In genomic region chr2:84904717-84905174, GRCh38 we compare ENCODE assay signal across 8 cellular contexts. TPM values are rescaled to one million over a fixed set of nuclear protein-coding genes. Genes with fewer than 3 reads are reported as not detected.
DNase-seq lines count a peak whose midpoint lies in the region; ATAC-seq, FAIRE-seq and TF ChIP-seq lines count a peak whose summit lies in the region.

No MANE protein-coding gene starts in this region.

- intact Hi-C loops in activated CD4-positive, alpha-beta memory T cell treated with anti-CD3 and anti-CD28 coated beads for 36 hours (cut with micrococcal nuclease), result loop anchor here (1.0 to 2.0 kb wide), 2 partner anchors 22 to 66 kb away; partner anchors contain the start of gene KCMF1

- no peaks in the 10 kb centered on the region for H3K27me3 ChIP-seq in CD8-positive, alpha-beta memory T cell (ENCODE audit: insufficient read depth, low read length, poor library complexity, severe bottlenecking)

- H3K9me3 Mint-ChIP-seq in CD8-positive, alpha-beta memory T cell, result peaks cover 0 to 8% (median 7%) of the 10 kb centered on the region in 5 donors
- H3K9me3 Mint-ChIP-seq in activated CD4-positive, alpha-beta memory T cell treated with anti-CD3 and anti-CD28 coated beads for 36 hours, result peaks cover 8% of the 10 kb centered on the region
- H3K9me3 Mint-ChIP-seq in natural killer cell treated with Interleukin-12 subunit alpha and Interleukin-12 subunit beta and Interleukin-15 and Interleukin-18, amount 100 ng/mL, for 72 hours, result peaks cover 12% of the 10 kb centered on the region

- peak overlapping the region; percentile 91 to 97 (median 93) for H3K4me3 Mint-ChIP-seq in CD8-positive, alpha-beta memory T cell
- H3K4me3 Mint-ChIP-seq in activated CD4-positive, alpha-beta memory T cell treated with anti-CD3 and anti-CD28 coated beads for 36 hours, result peak overlapping the region; percentile 73
- H3K4me3 Mint-ChIP-seq in natural killer cell treated with Interleukin-12 subunit alpha and Interleukin-12 subunit beta and Interleukin-15 and Interleukin-18, amount 100 ng/mL, for 72 hours, result peak overlapping the region; percentile 85

- H3K36me3 ChIP-seq in CD8-positive, alpha-beta memory T cell (ENCODE audit: insufficient read depth, low read length), result no peaks in the 10 kb centered on the region

- peaks cover 6% of the 10 kb centered on the region for H3K9me3 ChIP-seq in CD8-positive, alpha-beta memory T cell (ENCODE audit: low read length)

- FAIRE-seq in D721Med (lab: Jason Lieb, UNC), result no peak

- H3K36me3 Mint-ChIP-seq in CD8-positive, alpha-beta memory T cell, result peaks cover 6 to 17% (median 14%) of the 10 kb centered on the region in 3 donors
- peaks cover 30% of the 10 kb centered on the region for H3K36me3 Mint-ChIP-seq in activated CD4-positive, alpha-beta memory T cell treated with anti-CD3 and anti-CD28 coated beads for 36 hours
- H3K36me3 Mint-ChIP-seq in natural killer cell treated with Interleukin-12 subunit alpha and Interleukin-12 subunit beta and Interleukin-15 and Interleukin-18, amount 100 ng/mL, for 72 hours, result peaks cover 24% of the 10 kb centered on the region

- TF ChIP-seq CTCF in fibroblast of mammary gland (conservative IDR thresholded peaks at IDR 0.05; ENCODE audit: control insufficient read depth, insufficient read depth, low read depth, low read length) (no peak), D721Med (IDR thresholded peaks at IDR 0.05; ENCODE audit: insufficient read depth, missing control alignments) (no peak)

- H3K4me1 Mint-ChIP-seq in CD8-positive, alpha-beta memory T cell, result peaks cover 46 to 61% (median 58%) of the 10 kb centered on the region in 3 donors
- H3K4me1 Mint-ChIP-seq in activated CD4-positive, alpha-beta memory T cell treated with anti-CD3 and anti-CD28 coated beads for 36 hours (ENCODE audit: low read depth), result peaks cover 67% of the 10 kb centered on the region
- peaks cover 80% of the 10 kb centered on the region in 2 donors for H3K4me1 Mint-ChIP-seq in natural killer cell treated with Interleukin-12 subunit alpha and Interleukin-12 subunit beta and Interleukin-15 and Interleukin-18, amount 100 ng/mL, for 72 hours (ENCODE audit: low read depth in 2 of 2)

- ATAC-seq in natural killer cell treated with Interleukin-12 subunit alpha and Interleukin-12 subunit beta and Interleukin-15 and Interleukin-18, amount 100 ng/mL, for 72 hours, result no peak

- H3K4me3 ChIP-seq in CD8-positive, alpha-beta memory T cell (ENCODE audit: low read length), result peak overlapping the region; percentile 92
- peak overlapping the region; percentile 75 for H3K4me3 ChIP-seq in fibroblast of mammary gland (ENCODE audit: control insufficient read depth, low read depth, low read length)

- peak overlapping the region; percentile 73 for H3K27ac ChIP-seq in CD8-positive, alpha-beta memory T cell (ENCODE audit: low read depth, low read length)

- CTCF ChIA-PET in CD8-positive, alpha-beta memory T cell (lab: Charles Lee), result interaction anchor here (1.2 to 7.6 kb wide), 6 partner anchors 15 to 164 kb away, joined by 3 to 59 read pairs (median 10); partner anchors contain the start of gene TRABD2A
- CTCF ChIA-PET in activated CD4-positive, alpha-beta memory T cell treated with anti-CD3 and anti-CD28 coated beads for 36 hours (lab: Charles Lee), result interaction anchor here (1.0 to 11.8 kb wide), 4 partner anchors 15 to 22 kb away, joined by 4 to 117 read pairs (median 5); no protein-coding TSS in a partner anchor

- DNase-seq in CD8-positive, alpha-beta memory T cell, result peak in 1 of 5 donors; percentile 64
- peak; percentile 70 for DNase-seq in HuH-7 (ENCODE audit: low spot score)
- peak; percentile 56 for DNase-seq in activated CD4-positive, alpha-beta memory T cell treated with anti-CD3 and anti-CD28 coated beads for 36 hours
- peak; percentile 84 for DNase-seq in fibroblast of mammary gland (ENCODE audit: low read depth)
- DNase-seq in natural killer cell treated with Interleukin-12 subunit alpha and Interleukin-12 subunit beta and Interleukin-15 and Interleukin-18, amount 100 ng/mL, for 72 hours (ENCODE audit: low spot score), result no peak
- no peak for DNase-seq in D721Med (ENCODE audit: insufficient read length, low spot score)
- DNase-seq in globus pallidus (ENCODE audit: low spot score), result no peak
- no peak for DNase-seq in cerebellar nuclear complex (lab: John Stamatoyannopoulos, UW)

- H3K4me1 ChIP-seq in CD8-positive, alpha-beta memory T cell (ENCODE audit: insufficient read depth, low read length), result peaks cover 33% of the 10 kb centered on the region

- H3K27me3 Mint-ChIP-seq in CD8-positive, alpha-beta memory T cell, result peaks cover 0 to 5% of the 10 kb centered on the region in 2 donors
- H3K27me3 Mint-ChIP-seq in activated CD4-positive, alpha-beta memory T cell treated with anti-CD3 and anti-CD28 coated beads for 36 hours, result no peaks in the 10 kb centered on the region
- no peaks in the 10 kb centered on the region for H3K27me3 Mint-ChIP-seq in natural killer cell treated with Interleukin-12 subunit alpha and Interleukin-12 subunit beta and Interleukin-15 and Interleukin-18, amount 100 ng/mL, for 72 hours

- peak overlapping the region; percentile 83 to 98 (median 90) for H3K27ac Mint-ChIP-seq in CD8-positive, alpha-beta memory T cell
- peak overlapping the region; percentile 86 for H3K27ac Mint-ChIP-seq in activated CD4-positive, alpha-beta memory T cell treated with anti-CD3 and anti-CD28 coated beads for 36 hours
- H3K27ac Mint-ChIP-seq in natural killer cell treated with Interleukin-12 subunit alpha and Interleukin-12 subunit beta and Interleukin-15 and Interleukin-18, amount 100 ng/mL, for 72 hours, result peak overlapping the region; percentile 70 to 99

- POLR2A ChIA-PET in CD8-positive, alpha-beta memory T cell (lab: Charles Lee), result interaction anchor here (1.3 to 4.7 kb wide), 4 partner anchors 16 to 24 kb away, joined by 7 to 65 read pairs (median 50); partner anchors contain the start of gene TRABD2A
- POLR2A ChIA-PET in activated CD4-positive, alpha-beta memory T cell treated with anti-CD3 and anti-CD28 coated beads for 36 hours (lab: Charles Lee), result interaction anchor here (0.5 to 5.1 kb wide), 8 partner anchors 7 to 34 kb away, joined by 3 to 41 read pairs (median 25); partner anchors contain the start of gene TRABD2A

RNA-seq across cellular contexts. Expression of gene TMSB10, which starts 0.7 kb away (rescaled TPM):
- total RNA-seq in CD8-positive, alpha-beta memory T cell, result 1,000 to 10,000 TPM; 1,121 to 1,125 TPM
- 4,836 TPM for polyA plus RNA-seq in CD8-positive, alpha-beta memory T cell
- total RNA-seq in activated CD4-positive, alpha-beta memory T cell treated with anti-CD3 and anti-CD28 coated beads for 36 hours, result 1,000 to 10,000 TPM; 2,535 to 2,567 TPM
- 1,000 to 10,000 TPM; 1,502 to 3,073 TPM for total RNA-seq in natural killer cell treated with Interleukin-12 subunit alpha and Interleukin-12 subunit beta and Interleukin-15 and Interleukin-18, amount 100 ng/mL, for 72 hours

RNA-seq across cellular contexts. Expression of gene TRABD2A, which starts 23.9 kb away (rescaled TPM):
- 10 to 100 TPM; 20.3 to 20.8 TPM for total RNA-seq in CD8-positive, alpha-beta memory T cell
- 36.6 TPM for polyA plus RNA-seq in CD8-positive, alpha-beta memory T cell
- 10 to 100 TPM; 29.6 to 30.1 TPM for total RNA-seq in activated CD4-positive, alpha-beta memory T cell treated with anti-CD3 and anti-CD28 coated beads for 36 hours
- total RNA-seq in natural killer cell treated with Interleukin-12 subunit alpha and Interleukin-12 subunit beta and Interleukin-15 and Interleukin-18, amount 100 ng/mL, for 72 hours, result 10 to 100 TPM in 1 of 2 donors, 1 to 10 TPM in 1; 6.6 to 18.3 TPM

Comparison
In these comparisons a context has a peak if more than half of its experiments do, and no peak if none do; other contexts are left out.
1. DNase-seq: peak in HuH-7 (single experiment), activated CD4-positive, alpha-beta memory T cell treated with anti-CD3 and anti-CD28 coated beads for 36 hours (single experiment) and fibroblast of mammary gland (single experiment); none in natural killer cell treated with Interleukin-12 subunit alpha and Interleukin-12 subunit beta and Interleukin-15 and Interleukin-18, amount 100 ng/mL, for 72 hours (single experiment), D721Med (single experiment), globus pallidus (single experiment) and cerebellar nuclear complex (0 of 2).
2. Peak in every context shown above with its lines, with median percentiles within 50 percentile points of each other: H3K27ac Mint-ChIP-seq and H3K4me3 Mint-ChIP-seq.